Comparison of ENCODE assay signal across 8 cellular contexts in genomic region chr1:11929849-11930248, GRCh38. TPM values are rescaled to one million over a fixed set of nuclear protein-coding genes. Genes with fewer than 3 reads are reported as not detected.
DNase-seq lines count a peak whose midpoint lies in the region; ATAC-seq and TF ChIP-seq lines count a peak whose summit lies in the region.

No MANE protein-coding gene starts in this region.

- intact Hi-C loops in body of pancreas (cut with DNase I): no loop called here

- no peak overlapping the region for H3K4me2 ChIP-seq in mesendoderm (ENCODE audit: low read length)

- peak overlapping the region; percentile 4 for H2BK120ac ChIP-seq in mesendoderm (ENCODE audit: low read depth, low read length)

- H3K56ac ChIP-seq in mesendoderm (ENCODE audit: low read length): peak overlapping the region; percentile 12

- DNase-seq in ELF-1 (ENCODE audit: low read depth, low spot score) (peak; percentile 19), NAMALWA (ENCODE audit: low spot score) (peak; percentile 81), body of pancreas (peak; percentile 66 to 87 (median 80)), mesendoderm (no peak), HK-2 (ENCODE audit: unreplicated experiment) (no peak), HPDE6-E6E7 (ENCODE audit: extremely low spot score) (no peak), medulla oblongata (ENCODE audit: extremely low spot score) (no peak)

- no peak overlapping the region for H3K23ac ChIP-seq in mesendoderm (ENCODE audit: low read length)

- H2BK5ac ChIP-seq in mesendoderm (ENCODE audit: low read length): no peak overlapping the region

- H3K4ac ChIP-seq in mesendoderm (ENCODE audit: low read depth, low read length): no peak overlapping the region

- H3K9me3 ChIP-seq in body of pancreas: no peaks in the 10 kb centered on the region

- H4K5ac ChIP-seq in mesendoderm (ENCODE audit: low read length): no peak overlapping the region

- H3K4me3 ChIP-seq in body of pancreas: no peak overlapping the region
- H3K4me3 ChIP-seq in mesendoderm (ENCODE audit: low read length): no peak overlapping the region

- H4K8ac ChIP-seq in mesendoderm (ENCODE audit: low read depth, low read length): no peak overlapping the region

- peak in 1 of 7 experiments; percentile 7 for TF ChIP-seq CTCF in body of pancreas (IDR thresholded peaks at IDR 0.05)

- no peak for ATAC-seq in body of pancreas
- ATAC-seq in HG02610 (IDR thresholded peaks at IDR 0.05; ENCODE audit: unreplicated experiment): no peak

- H3K27me3 ChIP-seq in body of pancreas (no peaks in the 10 kb centered on the region), mesendoderm (ENCODE audit: insufficient read depth, low read length, poor library complexity) (no peaks in the 10 kb centered on the region)

- H2AK5ac ChIP-seq in mesendoderm (ENCODE audit: low read length): no peak overlapping the region

- peak overlapping the region in 3 of 4 donors; percentile 35 to 71 (median 65) for H3K27ac ChIP-seq in body of pancreas
- H3K27ac ChIP-seq in mesendoderm (ENCODE audit: low read depth, low read length): no peak overlapping the region

- peaks cover 44% of the 10 kb centered on the region for H3K4me1 ChIP-seq in body of pancreas
- peaks cover 4% of the 10 kb centered on the region for H3K4me1 ChIP-seq in mesendoderm (ENCODE audit: control insufficient read depth, low read depth, low read length)

- TF ChIP-seq POLR2A in body of pancreas (IDR thresholded peaks at IDR 0.05): no peak

- H2BK15ac ChIP-seq in mesendoderm (replicated peaks; ENCODE audit: low read depth): no peak overlapping the region

- no peak overlapping the region for H3K9ac ChIP-seq in mesendoderm (ENCODE audit: low read length)

- H3K36me3 ChIP-seq in body of pancreas (replicated peaks in 1 of 2; ENCODE audit: insufficient read depth in 1 of 2, low read depth in 2 of 2) (no peaks in the 10 kb centered on the region), mesendoderm (ENCODE audit: control insufficient read depth, insufficient read depth, low read length) (no peaks in the 10 kb centered on the region)

- peak overlapping the region; percentile 32 for H3K18ac ChIP-seq in mesendoderm (ENCODE audit: low read length)

- H3K79me1 ChIP-seq in mesendoderm (ENCODE audit: low read length): peaks cover 2% of the 10 kb centered on the region

- WGBS in body of pancreas, 2 donors: 1 to 4% methylated on average over 5 of the region's 5 CpGs
- WGBS in mesendoderm (ENCODE audit: extremely low coverage, insufficient coverage, low lambda C conversion rate): no CpG with 5 or more reads among the region's 5 CpGs

- H3K79me2 ChIP-seq in mesendoderm (ENCODE audit: control insufficient read depth, insufficient read depth, low read length): peaks cover 2% of the 10 kb centered on the region

RNA-seq across cellular contexts. Expression of gene KIAA2013, which starts 3.6 kb away (rescaled TPM):
- total RNA-seq in body of pancreas: 10 to 100 TPM; 67.7 to 87.0 TPM
- polyA plus RNA-seq in mesendoderm (2013, experiment 1 of 2): 25.8 TPM
- 26.2 TPM for polyA plus RNA-seq in mesendoderm (2013, experiment 2 of 2)

RNA-seq across cellular contexts. Expression of gene PLOD1, which starts 4.7 kb away (rescaled TPM):
- 10 to 100 TPM; 30.9 to 39.6 TPM for total RNA-seq in body of pancreas
- polyA plus RNA-seq in mesendoderm (2013, experiment 1 of 2): 32.1 TPM
- 32.6 TPM for polyA plus RNA-seq in mesendoderm (2013, experiment 2 of 2)

RNA-seq across cellular contexts. Expression of gene MFN2, which starts 50.4 kb away (rescaled TPM):
- total RNA-seq in body of pancreas: 10 to 100 TPM; 20.1 to 20.8 TPM
- 42.4 TPM for polyA plus RNA-seq in mesendoderm (2013, experiment 1 of 2)
- polyA plus RNA-seq in mesendoderm (2013, experiment 2 of 2): 41.1 TPM

Comparison
In these comparisons a context has a peak if more than half of its experiments do, and no peak if none do; other contexts are left out.
1. DNase-seq: peak in ELF-1 (single experiment), NAMALWA (single experiment) and body of pancreas (4 of 4); none in mesendoderm (single experiment), HK-2 (single experiment), HPDE6-E6E7 (single experiment) and medulla oblongata (single experiment).